In genomic region chr7:106285051-106285800, GRCh38 we compare ENCODE assay signal across 1 cellular context.
A peak's percentile ranks its signal among the peaks of the same experiment; 100 is the strongest.
TF ChIP-seq lines count a peak whose summit lies in the region.

No MANE protein-coding gene starts in this region.

TF ChIP-seq in K562, 482 proteins besides CTCF, POLR2A, EP300 and RAD21 (continued from another document and continues in another):
- TF ChIP-seq AFF1 (IDR thresholded peaks at IDR 0.05; ENCODE audit: low read depth in 1 of 2, partially characterized antibody in 2 of 2) (peak; percentile 76 to 89), HES1 (IDR thresholded peaks at IDR 0.05; ENCODE audit: low read depth) (peak; percentile 95), ZBTB17 (CRISPR knock-in tag; IDR thresholded peaks at IDR 0.05) (0 out of 2 replicates have a peak, but pooled peaks have one; percentile 60), ZNF175 (CRISPR knock-in tag; IDR thresholded peaks at IDR 0.05; ENCODE audit: low read depth) (peak; percentile 79), CTBP1 (IDR thresholded peaks at IDR 0.05; ENCODE audit: borderline replicate concordance) (peak; percentile 89), SAFB (IDR thresholded peaks at IDR 0.05; ENCODE audit: borderline replicate concordance, low read depth, low read length) (peak; percentile 66; the same call in 1 of the 2 replicates), STAT5B (CRISPR knock-in tag; IDR thresholded peaks at IDR 0.05) (no peak), ZKSCAN1 (IDR thresholded peaks at IDR 0.05; ENCODE audit: low read depth, low read length) (peak; percentile 45; the same call in 1 of the 2 replicates), ZNF311 (CRISPR knock-in tag; IDR thresholded peaks at IDR 0.05) (no peak), HNRNPLL (IDR thresholded peaks at IDR 0.05; ENCODE audit: low read depth, low read length, poor library complexity, severe bottlenecking) (peak; percentile 58), USF2 (CRISPR knock-in tag; IDR thresholded peaks at IDR 0.05) (peak; percentile 86), THRAP3 (IDR thresholded peaks at IDR 0.05; ENCODE audit: borderline replicate concordance) (no peak), HDAC1 (IDR thresholded peaks at IDR 0.05) (peak in 1 of 2 experiments; percentile 93; a peak in 2 of 4 replicates), NCOA4 (IDR thresholded peaks at IDR 0.05; ENCODE audit: partially characterized antibody) (no peak), HNRNPK (IDR thresholded peaks at IDR 0.05; ENCODE audit: low read depth, low read length, poor library complexity, severe bottlenecking) (peak; percentile 96), PRPF4 (IDR thresholded peaks at IDR 0.05; ENCODE audit: insufficient read depth, low read depth, low read length, poor library complexity, severe bottlenecking) (peak; percentile 9), RCOR1 (IDR thresholded peaks at IDR 0.05; ENCODE audit: borderline replicate concordance in 1 of 2, low read depth in 2 of 2, low read length in 2 of 2) (peak in 1 of 2 experiments; percentile 7; a peak in 2 of 4 replicates), NCOA1 (IDR thresholded peaks at IDR 0.05; ENCODE audit: low read depth) (no peak; the same call in 1 of the 2 replicates), FOXO4 (CRISPR knock-in tag; IDR thresholded peaks at IDR 0.05) (no peak), MAFK (IDR thresholded peaks at IDR 0.05; ENCODE audit: low read length) (peak; percentile 8; the same call in 1 of the 2 replicates), TRIM24 (IDR thresholded peaks at IDR 0.05) (peak; percentile 24 to 66; a peak in 2 of 4 replicates), NFE2 (IDR thresholded peaks at IDR 0.05; ENCODE audit: low read depth) (no peak), KAT8 (IDR thresholded peaks at IDR 0.05; ENCODE audit: low read depth) (no peak), PHB (CRISPR knock-in tag; IDR thresholded peaks at IDR 0.05) (no peak), ATF3 (IDR thresholded peaks at IDR 0.05) (no peak), ATF3 (CRISPR knock-in tag; conservative IDR thresholded peaks at IDR 0.05) (peak; percentile 84; the same call in 1 of the 2 replicates), ZNF76 (CRISPR knock-in tag; IDR thresholded peaks at IDR 0.05; ENCODE audit: borderline replicate concordance) (no peak), ZNF507 (tag; conservative IDR thresholded peaks at IDR 0.05) (no peak), FOXP4 (CRISPR knock-in tag; IDR thresholded peaks at IDR 0.05; ENCODE audit: borderline replicate concordance) (peak; percentile 91), CCAR2 (IDR thresholded peaks at IDR 0.05; ENCODE audit: low read depth, low read length) (no peak), HIVEP1 (CRISPR knock-in tag; IDR thresholded peaks at IDR 0.05) (peak; percentile 82), ZSCAN29 (IDR thresholded peaks at IDR 0.05) (peak; percentile 36; the same call in 1 of the 2 replicates), SUPT5H (IDR thresholded peaks at IDR 0.05) (peak; percentile 82), LEF1 (IDR thresholded peaks at IDR 0.05) (peak; percentile 82), ZNF324 (CRISPR knock-in tag; IDR thresholded peaks at IDR 0.05) (peak; percentile 22; the same call in 1 of the 2 replicates), CBX3 (IDR thresholded peaks at IDR 0.05; ENCODE audit: borderline replicate concordance in 1 of 2, low read length in 2 of 2) (no peak; a peak in 2 of 3 replicates), HMBOX1 (IDR thresholded peaks at IDR 0.05) (0 out of 2 replicates have a peak, but pooled peaks have one; percentile 50), TFE3 (CRISPR knock-in tag; IDR thresholded peaks at IDR 0.05) (peak; percentile 71), NKRF (IDR thresholded peaks at IDR 0.05; ENCODE audit: borderline replicate concordance) (peak; percentile 95), ZNF511 (CRISPR knock-in tag; IDR thresholded peaks at IDR 0.05) (peak; percentile 60; the same call in 1 of the 2 replicates), SRSF3 (IDR thresholded peaks at IDR 0.05; ENCODE audit: insufficient read depth, low read length) (no peak), TEAD1 (CRISPR knock-in tag; IDR thresholded peaks at IDR 0.05) (0 out of 4 replicates have a peak, but pooled peaks of 1 of the 2 experiments have one; percentile 49), SAFB2 (IDR thresholded peaks at IDR 0.05; ENCODE audit: borderline replicate concordance, low read depth, low read length, severe bottlenecking) (no peak), ETS1 (conservative IDR thresholded peaks at IDR 0.05; ENCODE audit: control insufficient read depth, low read depth, low read length) (0 out of 2 replicates have a peak, but pooled peaks have one; percentile 56), E2F1 (CRISPR knock-in tag; IDR thresholded peaks at IDR 0.05) (peak; percentile 75; the same call in 1 of the 2 replicates)
